ENCODE assay signal across 28 cellular contexts in genomic region chr12:114882083-114882482, GRCh38.
DNase-seq lines count a peak whose midpoint lies in the region; TF ChIP-seq lines count a peak whose summit lies in the region.
"Had no signal": no experiment of that assay in that cellular context is flagged by ENCODE, and none has a peak within 500 bp of the region (broad histone marks: within the 10 kb centered on the region; RNA-seq: fewer than 3 reads in every experiment).

No MANE protein-coding gene starts in this region.

- peaks cover 7% of the 10 kb centered on the region for H3K79me1 ChIP-seq in trophoblast cell (ENCODE audit: low read length)

- no peak overlapping the region for H3K9ac ChIP-seq in trophoblast cell (ENCODE audit: low read length)
- H3K9ac ChIP-seq: BLaER1; BLaER1 treated with 17β-estradiol and CSF1 and Interleukin-3, amounts not matched to agents 10 nM and 100 nM had no signal

- no peak overlapping the region for H3K23ac ChIP-seq in trophoblast cell (ENCODE audit: low read length)

- no peaks in the 10 kb centered on the region for H3K27me3 ChIP-seq in trophoblast cell (ENCODE audit: insufficient read depth, low read length)
- H3K27me3 ChIP-seq: BE2C; BLaER1; BLaER1 treated with 17β-estradiol and CSF1 and Interleukin-3, amounts not matched to agents 10 nM and 100 nM had no signal

- H4K8ac ChIP-seq in trophoblast cell (ENCODE audit: low read depth, low read length), result no peak overlapping the region

- POLR2A ChIA-PET in HEK293 (lab: Yijun Ruan, JAX), result no interaction called here

- no peaks in the 10 kb centered on the region for H3K79me2 ChIP-seq in trophoblast cell (ENCODE audit: control insufficient read depth, insufficient read depth, low read length, poor library complexity)

- no peak overlapping the region for H3K14ac ChIP-seq in trophoblast cell (ENCODE audit: low read length)

- no peak for TF ChIP-seq CTCF in HEK293 (tag by site-specific recombination; IDR thresholded peaks at IDR 0.05)

- H3K9me3 ChIP-seq in HEK293 (ENCODE audit: control insufficient read depth, insufficient read depth, low read depth, low read length) (no peaks in the 10 kb centered on the region), trophoblast cell (ENCODE audit: insufficient read depth, low read depth, low read length) (peaks cover 2% of the 10 kb centered on the region)
- H3K9me3 ChIP-seq: A549; BE2C; BLaER1; BLaER1 treated with 17β-estradiol and CSF1 and Interleukin-3, amounts not matched to agents 10 nM and 100 nM; Caco-2 had no signal

- H2AFZ ChIP-seq in trophoblast cell (ENCODE audit: insufficient read depth, low read length, poor library complexity), result no peak overlapping the region

- DNase-seq in trophoblast cell (no peak), D341Med (ENCODE audit: low spot score) (no peak), DMS153 (lab: John Stamatoyannopoulos, UW) (no peak)
- DNase-seq: 8988T; ACHN; AML-193; BE2C; C1 segment of cervical spinal cord; Caco-2; Calu3; CD4-positive, alpha-beta memory T cell; CD4-positive, alpha-beta T cell; CD4-positive, CD25-positive, alpha-beta regulatory T cell; CD8-positive, alpha-beta memory T cell; CD8-positive, alpha-beta T cell; COR-L47; DMS 273 treated with DMSO at 0.1 percent for 48 hours; DMS53; DMS79; DMS79 treated with DMSO at 0.1 percent for 48 hours; DND-41; EL had no signal

- H2AK5ac ChIP-seq in trophoblast cell (ENCODE audit: low read length), result no peak overlapping the region

- H3K18ac ChIP-seq in trophoblast cell (ENCODE audit: low read length), result no peak overlapping the region

- H3K4me3 ChIP-seq in HEK293 (ENCODE audit: low read depth, low read length) (no peak overlapping the region), trophoblast cell (ENCODE audit: low read depth, low read length) (no peak overlapping the region)
- H3K4me3 ChIP-seq: A549; BLaER1; BLaER1 treated with 17β-estradiol and CSF1 and Interleukin-3, amounts not matched to agents 10 nM and 100 nM had no signal

- peak overlapping the region; percentile 71 for H4K91ac ChIP-seq in trophoblast cell (ENCODE audit: low read depth, low read length)

- CTCF ChIA-PET in HEK293 (lab: Yijun Ruan, JAX), result interaction anchor here (0.6 to 0.7 kb wide), 2 partner anchors 81 to 640 kb away, joined by 4 read pairs; no protein-coding TSS in a partner anchor

- H3K4ac ChIP-seq in trophoblast cell (ENCODE audit: low read depth, low read length), result no peak overlapping the region

- WGBS in trophoblast cell (ENCODE audit: extremely low coverage, insufficient coverage, insufficient read length), result no CpG with 5 or more reads among the region's 4 CpGs

- H2BK120ac ChIP-seq in trophoblast cell (ENCODE audit: insufficient read depth, low read length, poor library complexity), result peak overlapping the region; percentile 53

- no peak overlapping the region for H2BK12ac ChIP-seq in trophoblast cell (ENCODE audit: low read length)

- H3K27ac ChIP-seq in HEK293 (ENCODE audit: extremely low read depth, low read depth, low read length) (no peak overlapping the region), trophoblast cell (ENCODE audit: low read depth, low read length) (no peak overlapping the region)
- H3K27ac ChIP-seq: 22Rv1; A549; BLaER1; BLaER1 treated with 17β-estradiol and CSF1 and Interleukin-3, amounts not matched to agents 10 nM and 100 nM; C4-2B had no signal

- H3K4me1 ChIP-seq in HEK293 (ENCODE audit: control insufficient read depth, insufficient read depth, low read length) (peaks cover 3% of the 10 kb centered on the region; the same call in 1 of the 2 replicates), trophoblast cell (ENCODE audit: control insufficient read depth in 1 of 2, insufficient read depth in 2 of 2, low read length in 2 of 2) (no peaks in the 10 kb centered on the region)
- H3K4me1 ChIP-seq: A549; BE2C; BLaER1; BLaER1 treated with 17β-estradiol and CSF1 and Interleukin-3, amounts not matched to agents 10 nM and 100 nM had no signal

- H3K4me2 ChIP-seq in trophoblast cell (ENCODE audit: low read length), result no peak overlapping the region
- H3K4me2 ChIP-seq: A549; BLaER1; BLaER1 treated with 17β-estradiol and CSF1 and Interleukin-3, amounts not matched to agents 10 nM and 100 nM had no signal

- no peak overlapping the region for H4K12ac ChIP-seq in trophoblast cell (ENCODE audit: low read depth, low read length)

- no peaks in the 10 kb centered on the region for H3K36me3 ChIP-seq in HEK293 (ENCODE audit: control insufficient read depth in 2 of 2, insufficient read depth in 1 of 2, low read length in 2 of 2)
- no peaks in the 10 kb centered on the region for H3K36me3 ChIP-seq in trophoblast cell (ENCODE audit: control insufficient read depth in 1 of 2, insufficient read depth in 2 of 2, low read length in 2 of 2)
- H3K36me3 ChIP-seq: BE2C; BLaER1; BLaER1 treated with 17β-estradiol and CSF1 and Interleukin-3, amounts not matched to agents 10 nM and 100 nM had no signal

- no peak overlapping the region for H2BK5ac ChIP-seq in trophoblast cell (ENCODE audit: low read depth, low read length, poor library complexity)

TF ChIP-seq in HEK293, 187 proteins besides CTCF, POLR2A, EP300 and RAD21:
- peak; percentile 94 for TF ChIP-seq ZNF140 (tag by site-specific recombination; IDR thresholded peaks at IDR 0.05)
- no peak for TF ChIP-seq PRDM1 (tag by site-specific recombination; IDR thresholded peaks at IDR 0.05)
TF ChIP-seq in HEK293: peak in this region for 1.
